Comparison of ENCODE assay signal across 11 cellular contexts in the genomic region with DNA sequence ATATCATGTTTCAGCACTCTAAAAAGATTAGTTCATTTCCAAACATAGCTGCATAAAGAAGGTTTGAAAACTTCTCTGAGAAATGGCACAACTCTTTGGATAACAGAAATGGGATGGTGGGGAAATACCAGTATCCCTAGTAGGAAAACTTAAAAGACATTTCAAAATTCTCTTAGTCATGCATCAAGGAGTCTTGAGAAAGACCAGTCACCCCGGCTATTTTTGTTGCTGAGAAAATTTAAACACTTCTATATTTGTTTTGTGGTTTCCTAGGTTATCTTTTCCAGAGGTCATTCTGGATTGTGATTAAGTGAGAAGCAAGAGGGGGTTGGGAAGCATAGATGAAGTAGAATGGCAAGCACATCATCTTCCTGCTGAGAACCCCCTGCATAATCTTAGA.
DNase-seq lines count a peak whose midpoint lies in the region; TF ChIP-seq lines count a peak whose summit lies in the region.
"Had no signal": no experiment of that assay in that cellular context is flagged by ENCODE, and none has a peak within 500 bp of the region (broad histone marks: within the 10 kb centered on the region; RNA-seq: fewer than 3 reads in every experiment).

No MANE protein-coding gene starts in this region.

- H3K27me3 ChIP-seq in subcutaneous abdominal adipose tissue (ENCODE audit: control insufficient read depth in 5 of 5, insufficient read depth in 4 of 5, low read length in 5 of 5) = no peaks in the 10 kb centered on the region
- no peaks in the 10 kb centered on the region for H3K27me3 ChIP-seq in tibial nerve

- H3K9ac ChIP-seq in subcutaneous abdominal adipose tissue (ENCODE audit: low read length in 5 of 5) = peak overlapping the region in 1 of 5 donors; percentile 77

- peak; percentile 31 for DNase-seq in DMS53 (lab: John Stamatoyannopoulos, UW)
- DNase-seq in DMS53 treated with DMSO at 0.1 percent for 48 hours (lab: John Stamatoyannopoulos, UW; ENCODE audit: unreplicated experiment) = no peak
- DNase-seq in SKM-1 (lab: John Stamatoyannopoulos, UW; ENCODE audit: unreplicated experiment) = peak; percentile 11
- DNase-seq in foreskin fibroblast = peak; percentile 70 to 77
- DNase-seq in tibial nerve (ENCODE audit: low spot score in 2 of 2) = no peak
- no peak for DNase-seq in NCI-H748 treated with DMSO at 0.1 percent for 48 hours (lab: John Stamatoyannopoulos, UW)
- no peak for DNase-seq in activated effector memory CD4-positive, alpha-beta T cell treated with anti-CD3 and anti-CD28 coated beads, Interleukin-2, amount 50 U/mL, for 16 hours
- DNase-seq: stimulated activated CD4-positive, alpha-beta T cell treated with anti-CD3 and anti-CD28 coated beads, Interleukin-4, amount 100 ng/mL, for 4 hours had no signal

- TF ChIP-seq CTCF in foreskin fibroblast (IDR thresholded peaks at IDR 0.05; ENCODE audit: low read depth, low read length) = no peak
- no peak for TF ChIP-seq CTCF in tibial nerve (IDR thresholded peaks at IDR 0.05)

- H3K27ac ChIP-seq in subcutaneous abdominal adipose tissue (ENCODE audit: low read depth, low read length) = peak overlapping the region; percentile 94
- H3K27ac ChIP-seq in tibial nerve = no peak overlapping the region
- H3K27ac ChIP-seq: 22Rv1, neutrophil had no signal

- H3K9me3 ChIP-seq in subcutaneous abdominal adipose tissue (ENCODE audit: control insufficient read depth in 5 of 5, low read length in 5 of 5) (no peaks in the 10 kb centered on the region), tibial nerve (no peaks in the 10 kb centered on the region)
- H3K9me3 ChIP-seq: neutrophil had no signal

- no peak for TF ChIP-seq POLR2A in tibial nerve (IDR thresholded peaks at IDR 0.05)

- no peaks in the 10 kb centered on the region for H3K36me3 ChIP-seq in subcutaneous abdominal adipose tissue (ENCODE audit: control insufficient read depth in 5 of 5, insufficient read depth in 5 of 5, low read length in 5 of 5)
- H3K36me3 ChIP-seq in tibial nerve = no peaks in the 10 kb centered on the region
- H3K36me3 ChIP-seq: neutrophil had no signal

- no peak for TF ChIP-seq EP300 in tibial nerve (IDR thresholded peaks at IDR 0.05)

- H3K4me3 ChIP-seq in foreskin fibroblast (ENCODE audit: low read depth in 1 of 2, low read length in 2 of 2) (no peak overlapping the region), subcutaneous abdominal adipose tissue (ENCODE audit: low read depth in 1 of 5, low read length in 5 of 5) (no peak overlapping the region), tibial nerve (no peak overlapping the region)

- WGBS in tibial nerve, 2 donors = 37 to 41% methylated on average over 1 of the region's 1 CpG

- H3K4me1 ChIP-seq in subcutaneous abdominal adipose tissue (ENCODE audit: control insufficient read depth in 5 of 5, insufficient read depth in 5 of 5, low read length in 5 of 5) (peaks cover 4 to 45% (median 32%) of the 10 kb centered on the region in 5 donors), tibial nerve (peaks cover 0 to 17% (median 3%) of the 10 kb centered on the region in 4 donors)

Comparison
In these comparisons a context has a peak if more than half of its experiments do, and no peak if none do; other contexts are left out.
1. DNase-seq: peak in DMS53 (single experiment), SKM-1 (single experiment) and foreskin fibroblast (2 of 2); none in DMS53 treated with DMSO at 0.1 percent for 48 hours (single experiment), tibial nerve (0 of 2), NCI-H748 treated with DMSO at 0.1 percent for 48 hours (single experiment) and activated effector memory CD4-positive, alpha-beta T cell treated with anti-CD3 and anti-CD28 coated beads, Interleukin-2, amount 50 U/mL, for 16 hours (single experiment).